In genomic region chr9:137077010-137077747, GRCh38 we compare ENCODE assay signal across 8 cellular contexts. TPM values are rescaled to one million over a fixed set of nuclear protein-coding genes. Genes with fewer than 3 reads are reported as not detected.
DNase-seq lines count a peak whose midpoint lies in the region; ATAC-seq and TF ChIP-seq lines count a peak whose summit lies in the region.

UAP1L1 (plus strand) TSS chr9:137077517; CDS start chr9:137077533, 16 bp downstream.

- peak within 1 kb of the TSS; percentile 72 to 88 (median 83) for H3K9ac ChIP-seq in BLaER1 treated with 17β-estradiol and CSF1 and Interleukin-3, amounts not matched to agents 10 nM and 100 nM

- DNase-seq in Jurkat, Clone E6-1 (ENCODE audit: low read depth, low spot score): no peak
- DNase-seq in dermis blood vessel endothelial cell: peak; percentile 71
- DNase-seq in left lobe of liver (ENCODE audit: low spot score): no peak
- peak; percentile 27 to 34 for DNase-seq in stimulated activated CD4-positive, alpha-beta T cell treated with anti-CD3 and anti-CD28 coated beads, Interleukin-4, amount 100 ng/mL, for 4 hours
- no peak for DNase-seq in KG1 (lab: John Stamatoyannopoulos, UW)

- peaks cover 0 to 3% (median 0%) of the 10 kb centered on the region in 11 experiments; a peak in 1 of 22 replicates for H3K27me3 ChIP-seq in BLaER1 treated with 17β-estradiol and CSF1 and Interleukin-3, amounts not matched to agents 10 nM and 100 nM

- H3K27ac ChIP-seq in BLaER1 treated with 17β-estradiol and CSF1 and Interleukin-3, amounts not matched to agents 10 nM and 100 nM: peak within 1 kb of the TSS; percentile 62 to 79 (median 71)
- peak within 1 kb of the TSS; percentile 100 for H3K27ac ChIP-seq in VCaP

- ATAC-seq in GM19324 (IDR thresholded peaks at IDR 0.05; ENCODE audit: low FRiP score, unreplicated experiment) (peak; percentile 42), left lobe of liver (peak; percentile 53)

- H3K36me3 ChIP-seq in BLaER1 treated with 17β-estradiol and CSF1 and Interleukin-3, amounts not matched to agents 10 nM and 100 nM: peaks cover 0 to 40% (median 14%) of the 10 kb centered on the region in 11 experiments; a peak in 14 of 22 replicates

- no peak for TF ChIP-seq CTCF in VCaP (conservative IDR thresholded peaks at IDR 0.05)

- peaks cover 76 to 90% (median 83%) of the 10 kb centered on the region in 10 experiments for H3K4me1 ChIP-seq in BLaER1 treated with 17β-estradiol and CSF1 and Interleukin-3, amounts not matched to agents 10 nM and 100 nM

- H4K20me1 ChIP-seq in BLaER1 treated with 17β-estradiol and CSF1 and Interleukin-3, amounts not matched to agents 10 nM and 100 nM: peaks cover 24 to 43% (median 39%) of the 10 kb centered on the region in 11 experiments; a peak in 20 of 22 replicates

- peak within 1 kb of the TSS; percentile 70 to 96 (median 80) for H3K4me3 ChIP-seq in BLaER1 treated with 17β-estradiol and CSF1 and Interleukin-3, amounts not matched to agents 10 nM and 100 nM
- peak within 1 kb of the TSS; percentile 54 for H3K4me3 ChIP-seq in Jurkat, Clone E6-1 (ENCODE audit: low read length)

- peak within 1 kb of the TSS; percentile 95 to 100 (median 98) for H3K4me2 ChIP-seq in BLaER1 treated with 17β-estradiol and CSF1 and Interleukin-3, amounts not matched to agents 10 nM and 100 nM

- no peaks in the 10 kb centered on the region for H3K9me3 ChIP-seq in BLaER1 treated with 17β-estradiol and CSF1 and Interleukin-3, amounts not matched to agents 10 nM and 100 nM (replicated peaks in 1 of 11)

RNA-seq across cellular contexts. Expression of gene UAP1L1, which starts in this region (rescaled TPM):
- 11.5 TPM for polyA plus RNA-seq in Jurkat, Clone E6-1 (2012; ENCODE audit: insufficient read depth, insufficient read length)
- 27.0 and 27.2 TPM in 2 replicates for total RNA-seq in dermis blood vessel endothelial cell
- 1.8 TPM for total RNA-seq in left lobe of liver

Comparison
In these comparisons a context has a peak if more than half of its experiments do, and no peak if none do; other contexts are left out.
1. RNA of gene UAP1L1 (total RNA-seq): 27.0 to 27.2 TPM in dermis blood vessel endothelial cell; 1.8 TPM in left lobe of liver (single experiment); every median in the first group is over 10 times any median in the second.
2. DNase-seq: peak in dermis blood vessel endothelial cell (single experiment) and stimulated activated CD4-positive, alpha-beta T cell treated with anti-CD3 and anti-CD28 coated beads, Interleukin-4, amount 100 ng/mL, for 4 hours (2 of 2); none in Jurkat, Clone E6-1 (single experiment), left lobe of liver (single experiment) and KG1 (single experiment).